Comparison of ENCODE assay signal across 9 cellular contexts in genomic region chr3:16249336-16249735, GRCh38. TPM values are rescaled to one million over a fixed set of nuclear protein-coding genes. Genes with fewer than 3 reads are reported as not detected.
A peak's percentile ranks its signal among the peaks of the same experiment; 100 is the strongest.
DNase-seq lines count a peak whose midpoint lies in the region; ATAC-seq, FAIRE-seq and TF ChIP-seq lines count a peak whose summit lies in the region.
"Had no signal": no experiment of that assay in that cellular context is flagged by ENCODE, and none has a peak within 500 bp of the region (broad histone marks: within the 10 kb centered on the region; RNA-seq: fewer than 3 reads in every experiment).

No MANE protein-coding gene starts in this region.

- H3K36me3 ChIP-seq in HepG2 (replicated peaks in 1 of 2; ENCODE audit: control insufficient read depth in 1 of 2, insufficient read depth in 2 of 2, low read length in 2 of 2) (no peaks in the 10 kb centered on the region), right lobe of liver (no peaks in the 10 kb centered on the region), testis (ENCODE audit: low read depth, missing control alignments) (no peaks in the 10 kb centered on the region)

- DNase-seq in HepG2 (ENCODE audit: low spot score) (no peak), right lobe of liver (no peak), NB4 (ENCODE audit: low read depth) (peak; percentile 51), chondrocyte (ENCODE audit: low spot score) (no peak), testis (peak; percentile 50), NCI-H2196 treated with DMSO at 0.1 percent for 48 hours (lab: John Stamatoyannopoulos, UW; ENCODE audit: unreplicated experiment) (no peak)

- in situ Hi-C loops in HepG2 (cut with HindIII; ENCODE audit: extremely low pct_ligation_motif_present, low pct_unique_long_range_greater_than_20kb) = loop anchor here (5.0 to 25.0 kb wide), 2 partner anchors 202 to 612 kb away; no protein-coding TSS in a partner anchor

- H3K4me1 Mint-ChIP-seq in chondrocyte (ENCODE audit: low read depth) = peaks cover 1% of the 10 kb centered on the region

- no peak overlapping the region for H2AFZ ChIP-seq in HepG2 (ENCODE audit: low read length)

- no TSS peak for BruUV-seq in HepG2 (replicated peaks; lab: Mats Ljungman, UMichigan)

- no peaks in the 10 kb centered on the region for H3K79me2 ChIP-seq in HepG2 (ENCODE audit: insufficient read depth, low read length)

- no peaks in the 10 kb centered on the region for H3K36me3 Mint-ChIP-seq in chondrocyte (ENCODE audit: low read depth)

- H3K4me3 Mint-ChIP-seq in chondrocyte (ENCODE audit: unreplicated experiment) = no peak overlapping the region

- H3K4me2 ChIP-seq in HepG2 (ENCODE audit: low read depth, low read length) = no peak overlapping the region

- no peak for FAIRE-seq in HepG2 (lab: Jason Lieb, UNC)

- intact Hi-C loops in HepG2 (cut with micrococcal nuclease; ENCODE audit: unreplicated experiment) (loop anchor here (5.0 to 10.0 kb wide), 3 partner anchors 187 to 645 kb away; partner anchors contain the start of genes BTD and HACL1), right lobe of liver (cut with DNase I) (loop anchor here (5.0 to 10.0 kb wide), 4 partner anchors 67 to 615 kb away; no protein-coding TSS in a partner anchor), testis (cut with DNase I; ENCODE audit: low total_unique reads) (loop anchor here (5.0 to 10.0 kb wide), 2 partner anchors 202 to 435 kb away; no protein-coding TSS in a partner anchor)

- peak; percentile 50 for ATAC-seq in HepG2
- ATAC-seq in right lobe of liver = no peak
- ATAC-seq in GM19395 (IDR thresholded peaks at IDR 0.05; ENCODE audit: unreplicated experiment) = no peak
- no peak for ATAC-seq in HG03175 (IDR thresholded peaks at IDR 0.05; ENCODE audit: unreplicated experiment)

- no peak overlapping the region for H3K4me3 ChIP-seq in HepG2 (replicated peaks in 1 of 3; ENCODE audit: insufficient read depth in 1 of 3, low read depth in 2 of 3, low read length in 3 of 3)
- no peak overlapping the region for H3K4me3 ChIP-seq in right lobe of liver
- no peak overlapping the region for H3K4me3 ChIP-seq in NB4 (ENCODE audit: low read depth, low read length)
- no peak overlapping the region for H3K4me3 ChIP-seq in testis

- 20% methylated on average over 2 of the region's 3 CpGs for WGBS in HepG2 (ENCODE audit: low lambda C conversion rate)
- WGBS in right lobe of liver (ENCODE audit: insufficient coverage, low coverage, low lambda C conversion rate, missing lambda C conversion rate) = 67% methylated on average over 1 of the region's 3 CpGs
- WGBS in testis, 2 donors = 53 to 81% methylated on average over 3 of the region's 3 CpGs

- no peaks in the 10 kb centered on the region for H3K27me3 Mint-ChIP-seq in chondrocyte (ENCODE audit: low read depth)

- H3K9me3 ChIP-seq in HepG2 (ENCODE audit: low read length) (no peaks in the 10 kb centered on the region), right lobe of liver (no peaks in the 10 kb centered on the region), testis (no peaks in the 10 kb centered on the region)

- no peak for TF ChIP-seq POLR2A in HepG2 (IDR thresholded peaks at IDR 0.05; ENCODE audit: insufficient read depth in 1 of 2, low read depth in 2 of 2, low read length in 2 of 2)
- TF ChIP-seq POLR2A in right lobe of liver (IDR thresholded peaks at IDR 0.05) = no peak
- TF ChIP-seq POLR2A in NB4 (IDR thresholded peaks at IDR 0.05; ENCODE audit: extremely low read depth, insufficient read length) = no peak
- no peak for TF ChIP-seq POLR2A in testis (IDR thresholded peaks at IDR 0.05)

- POLR2A ChIA-PET in HepG2 (lab: Yijun Ruan, JAX) = no interaction called here

- TF ChIP-seq EP300 in HepG2 (IDR thresholded peaks at IDR 0.05; ENCODE audit: low read depth in 2 of 2, low read length in 2 of 2) (no peak), HepG2 (CRISPR knock-in tag; IDR thresholded peaks at IDR 0.05; ENCODE audit: borderline replicate concordance) (no peak)

- H3K4me1 ChIP-seq in HepG2 (ENCODE audit: insufficient read depth, low read length) (peaks cover 54% of the 10 kb centered on the region), right lobe of liver (peaks cover 0 to 32% (median 9%) of the 10 kb centered on the region in 4 donors), testis (peaks cover 5% of the 10 kb centered on the region)

- H3K9ac ChIP-seq in HepG2 (ENCODE audit: insufficient read depth, low read depth, low read length) = no peak overlapping the region

- no peak overlapping the region for H3K27ac ChIP-seq in HepG2 (ENCODE audit: extremely low read length, insufficient read depth, low read length)
- no peak overlapping the region for H3K27ac ChIP-seq in right lobe of liver
- H3K27ac ChIP-seq in testis = no peak overlapping the region

- TF ChIP-seq RAD21 in HepG2 (CRISPR knock-in tag; IDR thresholded peaks at IDR 0.05) = no peak

- TF ChIP-seq CTCF in HepG2 (CRISPR knock-in tag; IDR thresholded peaks at IDR 0.05) = peak; percentile 54
- peak in 2 of 4 donors; percentile 22 to 33 for TF ChIP-seq CTCF in right lobe of liver (IDR thresholded peaks at IDR 0.05)
- peak; percentile 61 for TF ChIP-seq CTCF in NB4 (IDR thresholded peaks at IDR 0.05; ENCODE audit: low read depth, low read length)
- TF ChIP-seq CTCF in chondrocyte (IDR thresholded peaks at IDR 0.05) = peak; percentile 68
- peak in 2 of 3 experiments; percentile 12 to 21 for TF ChIP-seq CTCF in testis (IDR thresholded peaks at IDR 0.05)

- H4K20me1 ChIP-seq in HepG2 (ENCODE audit: insufficient read depth, low read length) = no peaks in the 10 kb centered on the region

- no peaks in the 10 kb centered on the region for H3K9me3 Mint-ChIP-seq in chondrocyte (ENCODE audit: low read depth)
- H3K9me3 Mint-ChIP-seq: IgD-negative memory B cell had no signal

- CTCF ChIA-PET in HepG2 (lab: Yijun Ruan, JAX; ENCODE audit: low intra/inter-chr PET ratio, low total read pairs) = interaction anchor here (1.2 kb wide), 1 partner anchor 19 kb away, joined by 3 read pairs; no protein-coding TSS in a partner anchor

- no peak overlapping the region for H3K27ac Mint-ChIP-seq in chondrocyte (ENCODE audit: unreplicated experiment)
- H3K27ac Mint-ChIP-seq: IgD-negative memory B cell had no signal

- no peaks in the 10 kb centered on the region; a peak in 1 of 5 replicates for H3K27me3 ChIP-seq in HepG2 (ENCODE audit: control insufficient read depth in 1 of 2, insufficient read depth in 2 of 2, low read length in 2 of 2)
- H3K27me3 ChIP-seq in right lobe of liver = no peaks in the 10 kb centered on the region
- no peaks in the 10 kb centered on the region for H3K27me3 ChIP-seq in testis

RNA-seq across cellular contexts. Expression of gene DPH3, which starts 15.4 kb away (rescaled TPM):
- total RNA-seq in HepG2 (2016; rRNA removed; fragmentation: Illumina TruSeq; extraction: Trizol) = 21.6 and 40.0 TPM in 2 replicates
- total RNA-seq in HepG2 (2016; cell fraction: cytosol; rRNA removed; fragmentation: Illumina TruSeq; extraction: Trizol; ENCODE audit: low read depth) = 14.7 and 18.5 TPM in 2 replicates
- 21.8 and 34.1 TPM in 2 replicates for total RNA-seq in HepG2 (2016; cell fraction: insoluble cytoplasmic fraction; rRNA removed; fragmentation: Illumina TruSeq; extraction: Trizol)
- 37.4 and 40.6 TPM in 2 replicates for total RNA-seq in HepG2 (2016; cell fraction: membrane; rRNA removed; fragmentation: Illumina TruSeq; extraction: Trizol)
- 10.6 and 11.0 TPM in 2 replicates for total RNA-seq in HepG2 (2016; cell fraction: nucleus; rRNA removed; fragmentation: Illumina TruSeq; extraction: Trizol)
- 15.6 and 18.3 TPM in 2 replicates for polyA plus RNA-seq in HepG2 (2011; rRNA removed)
- polyA plus RNA-seq in HepG2 (2011; cell fraction: cytosol; rRNA removed) = 6.7 and 10.0 TPM in 2 replicates
- 2.0 and 3.6 TPM in 2 replicates for polyA plus RNA-seq in HepG2 (2011; cell fraction: nucleus; rRNA removed)
- 23.4 and 26.6 TPM in 2 replicates for polyA plus RNA-seq in HepG2 (2012)
- 53.4 and 78.8 TPM in 2 replicates for polyA plus RNA-seq in HepG2 (2016; cell fraction: cytosol; fragmentation: Illumina TruSeq; extraction: Trizol; ENCODE audit: low read depth)
- 73.2 and 81.4 TPM in 2 replicates for polyA plus RNA-seq in HepG2 (2016; cell fraction: insoluble cytoplasmic fraction; fragmentation: Illumina TruSeq; extraction: Trizol; ENCODE audit: low read depth)
- 73.1 and 94.3 TPM in 2 replicates for polyA plus RNA-seq in HepG2 (2016; cell fraction: membrane; fragmentation: Illumina TruSeq; extraction: Trizol; ENCODE audit: low read depth)
- 30.4 and 35.4 TPM in 2 replicates for polyA plus RNA-seq in HepG2 (2016; cell fraction: nucleus; fragmentation: Illumina TruSeq; extraction: Trizol; ENCODE audit: insufficient read depth, low read depth)
- 5.6 and 6.9 TPM in 2 replicates for polyA minus RNA-seq in HepG2 (2011; rRNA and poly(A)+ RNA removed; ENCODE audit: low replicate concordance)
- 6.9 and 8.9 TPM in 2 replicates for polyA minus RNA-seq in HepG2 (2011; cell fraction: cytosol; rRNA and poly(A)+ RNA removed)
- polyA minus RNA-seq in HepG2 (2011; cell fraction: nucleus; rRNA and poly(A)+ RNA removed) = 6.0 and 7.2 TPM in 2 replicates
- 10 to 100 TPM in 5 of 6 experiments, 1 to 10 TPM in 1; 9.7 to 15.0 (median 12.9) TPM for total RNA-seq in right lobe of liver
- total RNA-seq in chondrocyte = 19.8 to 23.8 TPM (median 20.5 TPM) in 3 replicates
- total RNA-seq in testis = 10 to 100 TPM; 14.6 to 14.7 TPM
- 23.6 TPM for polyA plus RNA-seq in testis (ENCODE audit: insufficient read depth, low read depth, low replicate concordance)

RNA-seq across cellular contexts. Expression of gene OXNAD1, which starts 15.7 kb away (rescaled TPM):
- total RNA-seq in HepG2 (2016; rRNA removed; fragmentation: Illumina TruSeq; extraction: Trizol) = 18.8 and 25.2 TPM in 2 replicates
- total RNA-seq in HepG2 (2016; cell fraction: cytosol; rRNA removed; fragmentation: Illumina TruSeq; extraction: Trizol; ENCODE audit: low read depth) = 25.2 and 28.2 TPM in 2 replicates
- total RNA-seq in HepG2 (2016; cell fraction: insoluble cytoplasmic fraction; rRNA removed; fragmentation: Illumina TruSeq; extraction: Trizol) = 19.7 and 23.1 TPM in 2 replicates
- total RNA-seq in HepG2 (2016; cell fraction: membrane; rRNA removed; fragmentation: Illumina TruSeq; extraction: Trizol) = 13.5 and 18.2 TPM in 2 replicates
- 38.3 and 44.7 TPM in 2 replicates for total RNA-seq in HepG2 (2016; cell fraction: nucleus; rRNA removed; fragmentation: Illumina TruSeq; extraction: Trizol)
- 8.8 and 9.9 TPM in 2 replicates for polyA plus RNA-seq in HepG2 (2011; rRNA removed)
- 6.6 and 8.2 TPM in 2 replicates for polyA plus RNA-seq in HepG2 (2011; cell fraction: cytosol; rRNA removed)
- polyA plus RNA-seq in HepG2 (2011; cell fraction: nucleus; rRNA removed) = 10.2 and 12.1 TPM in 2 replicates
- polyA plus RNA-seq in HepG2 (2012) = 7.0 and 7.7 TPM in 2 replicates
- 1.7 and 3.2 TPM in 2 replicates for polyA plus RNA-seq in HepG2 (2016; cell fraction: cytosol; fragmentation: Illumina TruSeq; extraction: Trizol; ENCODE audit: low read depth)
- 19.0 and 22.1 TPM in 2 replicates for polyA plus RNA-seq in HepG2 (2016; cell fraction: insoluble cytoplasmic fraction; fragmentation: Illumina TruSeq; extraction: Trizol; ENCODE audit: low read depth)
- 4.3 and 6.7 TPM in 2 replicates for polyA plus RNA-seq in HepG2 (2016; cell fraction: membrane; fragmentation: Illumina TruSeq; extraction: Trizol; ENCODE audit: low read depth)
- 12.2 and 14.2 TPM in 2 replicates for polyA plus RNA-seq in HepG2 (2016; cell fraction: nucleus; fragmentation: Illumina TruSeq; extraction: Trizol; ENCODE audit: insufficient read depth, low read depth)
- 24.6 and 49.5 TPM in 2 replicates for polyA minus RNA-seq in HepG2 (2011; rRNA and poly(A)+ RNA removed; ENCODE audit: low replicate concordance)
- polyA minus RNA-seq in HepG2 (2011; cell fraction: cytosol; rRNA and poly(A)+ RNA removed) = 5.4 and 6.4 TPM in 2 replicates
- polyA minus RNA-seq in HepG2 (2011; cell fraction: nucleus; rRNA and poly(A)+ RNA removed) = 64.5 and 66.2 TPM in 2 replicates
- 10 to 100 TPM in 5 of 6 experiments, 1 to 10 TPM in 1; 8.1 to 27.2 (median 16.2) TPM for total RNA-seq in right lobe of liver
- 6.4 to 8.1 TPM (median 6.7 TPM) in 3 replicates for total RNA-seq in chondrocyte
- total RNA-seq in testis = 10 to 100 TPM; 27.3 to 31.2 TPM
- polyA plus RNA-seq in testis (ENCODE audit: insufficient read depth, low read depth, low replicate concordance) = 11.8 TPM

Comparison
In these comparisons a context has a peak if more than half of its experiments do, and no peak if none do; other contexts are left out.
1. DNase-seq: peak in NB4 (single experiment) and testis (single experiment); none in HepG2 (single experiment), right lobe of liver (0 of 3), chondrocyte (single experiment) and NCI-H2196 treated with DMSO at 0.1 percent for 48 hours (single experiment).